Comparison of ENCODE assay signal across 23 cellular contexts in genomic region chr1:12599657-12600056, GRCh38. TPM values are rescaled to one million over a fixed set of nuclear protein-coding genes. Genes with fewer than 3 reads are reported as not detected.
DNase-seq lines count a peak whose midpoint lies in the region; ATAC-seq and TF ChIP-seq lines count a peak whose summit lies in the region.
"Had no signal": no experiment of that assay in that cellular context is flagged by ENCODE, and none has a peak within 500 bp of the region (broad histone marks: within the 10 kb centered on the region; RNA-seq: fewer than 3 reads in every experiment).

No MANE protein-coding gene starts in this region.

- no peak for TF ChIP-seq RAD21 in liver (IDR thresholded peaks at IDR 0.05)

- H3K27me3 ChIP-seq in liver (ENCODE audit: control insufficient read depth in 4 of 4, insufficient read depth in 4 of 4, low read length in 3 of 4), result no peaks in the 10 kb centered on the region
- no peaks in the 10 kb centered on the region for H3K27me3 ChIP-seq in stomach smooth muscle (ENCODE audit: control insufficient read depth in 1 of 2, insufficient read depth in 2 of 2, low read length in 2 of 2)
- H3K27me3 ChIP-seq: cardiac muscle cell had no signal

- peaks cover 46 to 92% (median 84%) of the 10 kb centered on the region in 4 donors for H3K4me1 ChIP-seq in liver (ENCODE audit: control insufficient read depth in 4 of 4, insufficient read depth in 4 of 4, low read length in 3 of 4)
- peaks cover 87% of the 10 kb centered on the region for H3K4me1 ChIP-seq in stomach smooth muscle (ENCODE audit: control insufficient read depth, insufficient read depth, low read length)

- H3K9ac ChIP-seq in liver (ENCODE audit: low read depth in 1 of 2, low read length in 2 of 2), result no peak overlapping the region
- no peak overlapping the region for H3K9ac ChIP-seq in stomach smooth muscle (ENCODE audit: low read length in 2 of 2)

- no peak overlapping the region for H3K4me3 Mint-ChIP-seq in activated CD4-positive, alpha-beta T cell treated with anti-CD3 and anti-CD28 coated beads, Interleukin-2, amount 10 ng/mL, durations not matched to agents 7 days and 5 days
- no peak overlapping the region for H3K4me3 Mint-ChIP-seq in activated naive CD8-positive, alpha-beta T cell treated with anti-CD3 and anti-CD28 coated beads, Interleukin-2, amount 10 ng/mL, durations not matched to agents 7 days and 5 days

- ATAC-seq in activated naive CD8-positive, alpha-beta T cell treated with anti-CD3 and anti-CD28 coated beads, Interleukin-2, amount 10 ng/mL, durations not matched to agents 7 days and 5 days (ENCODE audit: low read depth), result no peak
- ATAC-seq: esophagus mucosa, HCT116, PC-3 had no signal

- H3K36me3 ChIP-seq in liver (ENCODE audit: control insufficient read depth in 4 of 4, insufficient read depth in 3 of 4, low read depth in 1 of 4, low read length in 3 of 4) (peaks cover 0 to 4% (median 1%) of the 10 kb centered on the region in 4 donors), stomach smooth muscle (ENCODE audit: control insufficient read depth in 2 of 2, insufficient read depth in 2 of 2, low read length in 2 of 2) (peaks cover 0 to 3% of the 10 kb centered on the region in 2 donors)
- H3K36me3 ChIP-seq: cardiac muscle cell had no signal

- H3K9me3 ChIP-seq in liver (ENCODE audit: control insufficient read depth in 4 of 4, low read length in 3 of 4) (no peaks in the 10 kb centered on the region), stomach smooth muscle (ENCODE audit: control insufficient read depth in 2 of 2, low read length in 2 of 2) (no peaks in the 10 kb centered on the region)

- peaks cover 46% of the 10 kb centered on the region for H3K4me1 Mint-ChIP-seq in activated CD4-positive, alpha-beta T cell treated with anti-CD3 and anti-CD28 coated beads, Interleukin-2, amount 10 ng/mL, durations not matched to agents 7 days and 5 days
- H3K4me1 Mint-ChIP-seq in activated naive CD8-positive, alpha-beta T cell treated with anti-CD3 and anti-CD28 coated beads, Interleukin-2, amount 10 ng/mL, durations not matched to agents 7 days and 5 days, result peaks cover 64% of the 10 kb centered on the region

- CTCF ChIA-PET in activated CD4-positive, alpha-beta T cell treated with anti-CD3 and anti-CD28 coated beads, Interleukin-2, amount 10 ng/mL, durations not matched to agents 7 days and 5 days (lab: Charles Lee), result interaction anchor here (1.9 kb wide), 1 partner anchor 21 kb away, joined by 6 read pairs; no protein-coding TSS in a partner anchor

- peak overlapping the region; percentile 46 for H3K27ac Mint-ChIP-seq in activated CD4-positive, alpha-beta T cell treated with anti-CD3 and anti-CD28 coated beads, Interleukin-2, amount 10 ng/mL, durations not matched to agents 7 days and 5 days
- peak overlapping the region; percentile 8 for H3K27ac Mint-ChIP-seq in activated naive CD8-positive, alpha-beta T cell treated with anti-CD3 and anti-CD28 coated beads, Interleukin-2, amount 10 ng/mL, durations not matched to agents 7 days and 5 days

- H3K4me3 ChIP-seq in liver (ENCODE audit: low read depth in 1 of 3, low read length in 3 of 3), result no peak overlapping the region
- H3K4me3 ChIP-seq in stomach smooth muscle (ENCODE audit: low read length in 2 of 2), result no peak overlapping the region
- H3K4me3 ChIP-seq: cardiac muscle cell, skin epidermis had no signal

- no peak for DNase-seq in activated CD4-positive, alpha-beta T cell treated with anti-CD3 and anti-CD28 coated beads, Interleukin-2, amount 10 ng/mL, durations not matched to agents 7 days and 5 days
- no peak for DNase-seq in activated CD4-positive, alpha-beta T cell treated with anti-CD3 and anti-CD28 coated beads for 1 hour
- DNase-seq in activated naive CD8-positive, alpha-beta T cell treated with anti-CD3 and anti-CD28 coated beads, Interleukin-2, amount 10 ng/mL, durations not matched to agents 7 days and 5 days, result no peak
- DNase-seq in retina (no peak), GDM1 (lab: John Stamatoyannopoulos, UW) (no peak), islet precursor cell (no peak)
- DNase-seq: activated CD4-positive, alpha-beta T cell treated with anti-CD3 and anti-CD28 coated beads for 48 hours; activated T-cell treated with anti-CD3 and anti-CD28 coated beads for 4 hours; DMS53; Karpas-422; NCI-H1105; NCI-H748 treated with DMSO at 0.1 percent for 48 hours; PC-3; stimulated activated CD4-positive, alpha-beta T cell treated with anti-CD3 and anti-CD28 coated beads, Interleukin-4, amount 100 ng/mL, for 24 hours; trophoblast cell had no signal

- WGBS in liver, result 82% methylated on average over 5 of the region's 5 CpGs

- peaks cover 13% of the 10 kb centered on the region for H3K27me3 Mint-ChIP-seq in activated CD4-positive, alpha-beta T cell treated with anti-CD3 and anti-CD28 coated beads, Interleukin-2, amount 10 ng/mL, durations not matched to agents 7 days and 5 days
- H3K27me3 Mint-ChIP-seq in activated naive CD8-positive, alpha-beta T cell treated with anti-CD3 and anti-CD28 coated beads, Interleukin-2, amount 10 ng/mL, durations not matched to agents 7 days and 5 days, result no peaks in the 10 kb centered on the region

- no peak for TF ChIP-seq CTCF in liver (IDR thresholded peaks at IDR 0.05; ENCODE audit: low read depth, low read length, missing input control)

- H3K36me3 Mint-ChIP-seq in activated CD4-positive, alpha-beta T cell treated with anti-CD3 and anti-CD28 coated beads, Interleukin-2, amount 10 ng/mL, durations not matched to agents 7 days and 5 days (ENCODE audit: low read depth), result peaks cover 11% of the 10 kb centered on the region
- peaks cover 14% of the 10 kb centered on the region for H3K36me3 Mint-ChIP-seq in activated naive CD8-positive, alpha-beta T cell treated with anti-CD3 and anti-CD28 coated beads, Interleukin-2, amount 10 ng/mL, durations not matched to agents 7 days and 5 days

- H3K9me3 Mint-ChIP-seq in activated CD4-positive, alpha-beta T cell treated with anti-CD3 and anti-CD28 coated beads, Interleukin-2, amount 10 ng/mL, durations not matched to agents 7 days and 5 days, result no peaks in the 10 kb centered on the region
- no peaks in the 10 kb centered on the region for H3K9me3 Mint-ChIP-seq in activated naive CD8-positive, alpha-beta T cell treated with anti-CD3 and anti-CD28 coated beads, Interleukin-2, amount 10 ng/mL, durations not matched to agents 7 days and 5 days

- H3K27ac ChIP-seq in liver (ENCODE audit: low read depth in 1 of 2, low read length in 2 of 2) (peak overlapping the region; percentile 94 to 96), stomach smooth muscle (ENCODE audit: low read length) (peak overlapping the region; percentile 94)
- H3K27ac ChIP-seq: cardiac muscle cell had no signal

- POLR2A ChIA-PET in activated CD4-positive, alpha-beta T cell treated with anti-CD3 and anti-CD28 coated beads, Interleukin-2, amount 10 ng/mL, durations not matched to agents 7 days and 5 days (lab: Charles Lee), result no interaction called here
- POLR2A ChIA-PET in activated naive CD8-positive, alpha-beta T cell treated with anti-CD3 and anti-CD28 coated beads, Interleukin-2, amount 10 ng/mL, durations not matched to agents 7 days and 5 days (lab: Charles Lee), result no interaction called here

TF ChIP-seq in liver, 16 proteins besides CTCF, POLR2A, EP300 and RAD21:
- no peak for TF ChIP-seq YY1 (IDR thresholded peaks at IDR 0.05)
- TF ChIP-seq HNF4G (IDR thresholded peaks at IDR 0.05), result no peak
- no peak for TF ChIP-seq FOXA2 (IDR thresholded peaks at IDR 0.05)
- no peak for TF ChIP-seq NR2F2 (IDR thresholded peaks at IDR 0.05)
- TF ChIP-seq SP1 (IDR thresholded peaks at IDR 0.05), result no peak
- no peak for TF ChIP-seq RXRA (IDR thresholded peaks at IDR 0.05)
- no peak for TF ChIP-seq HNF4A (conservative IDR thresholded peaks at IDR 0.05)
- no peak for TF ChIP-seq ATF3 (IDR thresholded peaks at IDR 0.05)
- no peak for TF ChIP-seq EGR1 (IDR thresholded peaks at IDR 0.05; ENCODE audit: low read depth in 2 of 2)

RNA-seq across cellular contexts. Expression of gene DHRS3, which starts 18.4 kb away (rescaled TPM):
- total RNA-seq in activated CD4-positive, alpha-beta T cell treated with anti-CD3 and anti-CD28 coated beads, Interleukin-2, amount 10 ng/mL, durations not matched to agents 7 days and 5 days, result 10 to 100 TPM; 30.3 to 31.2 TPM
- 100 to 1,000 TPM; 105 to 109 TPM for total RNA-seq in activated naive CD8-positive, alpha-beta T cell treated with anti-CD3 and anti-CD28 coated beads, Interleukin-2, amount 10 ng/mL, durations not matched to agents 7 days and 5 days
- 100 to 1,000 TPM in 1 of 2 donors, 10 to 100 TPM in 1; 62.6 to 146 TPM for total RNA-seq in liver
- 100 to 1,000 TPM; 170 to 185 TPM for polyA plus RNA-seq in liver
- total RNA-seq: A172 had no signal

RNA-seq across cellular contexts. Expression of gene AADACL4, which starts 44.2 kb away (rescaled TPM):
- total RNA-seq in activated CD4-positive, alpha-beta T cell treated with anti-CD3 and anti-CD28 coated beads, Interleukin-2, amount 10 ng/mL, durations not matched to agents 7 days and 5 days, result not detected
- total RNA-seq in activated naive CD8-positive, alpha-beta T cell treated with anti-CD3 and anti-CD28 coated beads, Interleukin-2, amount 10 ng/mL, durations not matched to agents 7 days and 5 days, result not detected
- total RNA-seq in liver, result not detected
- not detected for polyA plus RNA-seq in liver
- total RNA-seq: A172, cardiac muscle cell, esophagus mucosa, PC-3 had no signal
- polyA plus RNA-seq: cardiac muscle cell, keratinocyte had no signal
